19 cellular contexts compared by ENCODE assay signal in the genomic region with DNA sequence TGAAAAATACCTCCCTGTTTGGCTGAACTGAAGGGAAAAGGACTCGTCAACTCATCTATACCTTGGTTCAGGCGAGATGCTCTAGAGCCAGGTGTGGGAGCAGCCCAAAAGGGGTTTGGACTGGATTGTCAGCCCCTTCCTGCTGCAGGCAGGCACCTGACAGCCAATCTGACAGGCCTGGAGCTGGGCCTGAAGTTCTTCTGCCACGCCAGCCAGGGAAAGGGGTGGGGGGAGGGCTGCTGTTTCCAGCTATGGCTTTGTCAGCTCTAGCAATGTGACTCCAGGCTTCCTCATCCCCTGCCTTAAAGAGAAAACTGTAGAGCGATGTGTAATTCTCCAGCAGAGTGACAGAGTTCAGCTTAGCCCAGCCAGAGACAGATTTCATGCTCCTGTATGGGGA. TPM values are rescaled to one million over a fixed set of nuclear protein-coding genes. Genes with fewer than 3 reads are reported as not detected.
DNase-seq lines count a peak whose midpoint lies in the region; ATAC-seq, FAIRE-seq and TF ChIP-seq lines count a peak whose summit lies in the region.
"Had no signal": no experiment of that assay in that cellular context is flagged by ENCODE, and none has a peak within 500 bp of the region (broad histone marks: within the 10 kb centered on the region; RNA-seq: fewer than 3 reads in every experiment).

No MANE protein-coding gene starts in this region.

- no peak overlapping the region for H3K4me3 Mint-ChIP-seq in activated naive CD4-positive, alpha-beta T cell treated with anti-CD3 and anti-CD28 coated beads, Interleukin-2, amount 50 U/mL, for 24 hours
- no peak overlapping the region for H3K4me3 Mint-ChIP-seq in activated naive CD4-positive, alpha-beta T cell treated with anti-CD3 and anti-CD28 coated beads for 36 hours
- peak overlapping the region; percentile 63 for H3K4me3 Mint-ChIP-seq in astrocyte (ENCODE audit: unreplicated experiment)
- no peak overlapping the region for H3K4me3 Mint-ChIP-seq in stimulated activated effector memory CD8-positive, alpha-beta T cell treated with anti-CD3 and anti-CD28 coated beads, Interleukin-12 subunit alpha, Interleukin-12 subunit beta, amount 100 ng/mL, for 72 hours
- H3K4me3 Mint-ChIP-seq: activated T-helper 1 cell treated with anti-CD3 and anti-CD28 coated beads, Interleukin-12 subunit alpha, Interleukin-12 subunit beta, Interleukin-2, Interleukin-4 antibody, amounts not matched to agents 30 ng/mL and 10 ng/mL and 1 ng/mL, durations not matched to agents 14 hours and 24 hours and 36 hours; CD14-positive monocyte; stimulated activated memory B cell treated with anti-CD40 and anti-IgM and Interleukin-4, amounts not matched to agents 10 μg/mL and 1 μg/mL and 100 μg/mL, for 72 hours had no signal

- H3K36me3 Mint-ChIP-seq in activated naive CD4-positive, alpha-beta T cell treated with anti-CD3 and anti-CD28 coated beads, Interleukin-2, amount 50 U/mL, for 24 hours = peaks cover 9% of the 10 kb centered on the region
- peaks cover 3% of the 10 kb centered on the region for H3K36me3 Mint-ChIP-seq in activated naive CD4-positive, alpha-beta T cell treated with anti-CD3 and anti-CD28 coated beads for 36 hours (ENCODE audit: low read depth)
- H3K36me3 Mint-ChIP-seq in astrocyte (ENCODE audit: low read depth, unreplicated experiment) = peaks cover 18% of the 10 kb centered on the region
- H3K36me3 Mint-ChIP-seq in stimulated activated effector memory CD8-positive, alpha-beta T cell treated with anti-CD3 and anti-CD28 coated beads, Interleukin-12 subunit alpha, Interleukin-12 subunit beta, amount 100 ng/mL, for 72 hours = peaks cover 84% of the 10 kb centered on the region

- H3K9ac ChIP-seq in astrocyte (ENCODE audit: low read length) = no peak overlapping the region

- CTCF ChIA-PET in activated naive CD4-positive, alpha-beta T cell treated with anti-CD3 and anti-CD28 coated beads for 36 hours (lab: Charles Lee) = no interaction called here

- DNase-seq in activated naive CD4-positive, alpha-beta T cell treated with anti-CD3 and anti-CD28 coated beads for 36 hours = no peak
- DNase-seq in astrocyte (ENCODE audit: low read depth) (no peak), right cardiac atrium (peak in 1 of 3 donors; percentile 55), stomach (no peak), dedifferentiated amniotic fluid mesenchymal stem cell (ENCODE audit: extremely low spot score) (no peak)
- DNase-seq in stimulated activated effector memory CD8-positive, alpha-beta T cell treated with anti-CD3 and anti-CD28 coated beads, Interleukin-12 subunit alpha, Interleukin-12 subunit beta, amount 100 ng/mL, for 72 hours (ENCODE audit: low spot score in 2 of 2) = no peak
- DNase-seq: foreskin fibroblast, mammary epithelial cell, MM.1S, NCI-H1436 treated with DMSO at 0.1 percent for 48 hours, NCI-H2171 treated with DMSO at 0.1 percent for 48 hours, tibial artery had no signal

- FAIRE-seq in astrocyte (lab: Jason Lieb, UNC) = no peak
- FAIRE-seq: keratinocyte had no signal

- H3K4me2 ChIP-seq in astrocyte (ENCODE audit: low read length) = no peak overlapping the region

- H3K27me3 Mint-ChIP-seq in activated naive CD4-positive, alpha-beta T cell treated with anti-CD3 and anti-CD28 coated beads, Interleukin-2, amount 50 U/mL, for 24 hours = no peaks in the 10 kb centered on the region
- no peaks in the 10 kb centered on the region for H3K27me3 Mint-ChIP-seq in activated naive CD4-positive, alpha-beta T cell treated with anti-CD3 and anti-CD28 coated beads for 36 hours (ENCODE audit: low read depth)
- H3K27me3 Mint-ChIP-seq in astrocyte (ENCODE audit: low read depth, unreplicated experiment) = no peaks in the 10 kb centered on the region
- H3K27me3 Mint-ChIP-seq: stimulated activated memory B cell treated with anti-CD40 and anti-IgM and Interleukin-4, amounts not matched to agents 10 μg/mL and 1 μg/mL and 100 μg/mL, for 72 hours had no signal

- peak overlapping the region; percentile 46 for H3K27ac Mint-ChIP-seq in activated naive CD4-positive, alpha-beta T cell treated with anti-CD3 and anti-CD28 coated beads, Interleukin-2, amount 50 U/mL, for 24 hours
- H3K27ac Mint-ChIP-seq in activated naive CD4-positive, alpha-beta T cell treated with anti-CD3 and anti-CD28 coated beads for 36 hours = no peak overlapping the region
- H3K27ac Mint-ChIP-seq in astrocyte (ENCODE audit: unreplicated experiment) = no peak overlapping the region
- H3K27ac Mint-ChIP-seq in stimulated activated effector memory CD8-positive, alpha-beta T cell treated with anti-CD3 and anti-CD28 coated beads, Interleukin-12 subunit alpha, Interleukin-12 subunit beta, amount 100 ng/mL, for 72 hours = peak overlapping the region; percentile 88
- H3K27ac Mint-ChIP-seq: activated T-helper 1 cell treated with anti-CD3 and anti-CD28 coated beads, Interleukin-12 subunit alpha, Interleukin-12 subunit beta, Interleukin-2, Interleukin-4 antibody, amounts not matched to agents 30 ng/mL and 10 ng/mL and 1 ng/mL, durations not matched to agents 14 hours and 24 hours and 36 hours had no signal

- H3K79me2 ChIP-seq in astrocyte (ENCODE audit: insufficient read depth, low read length) = peaks cover 72% of the 10 kb centered on the region

- TF ChIP-seq CTCF in astrocyte (IDR thresholded peaks at IDR 0.05; ENCODE audit: insufficient read depth, low read depth, low read length) (no peak), stomach (IDR thresholded peaks at IDR 0.05) (no peak)

- no peaks in the 10 kb centered on the region for H3K27me3 ChIP-seq in astrocyte (ENCODE audit: insufficient read depth, low read length)
- H3K27me3 ChIP-seq in right cardiac atrium (ENCODE audit: control insufficient read depth, insufficient read depth) = no peaks in the 10 kb centered on the region
- H3K27me3 ChIP-seq in stomach = no peaks in the 10 kb centered on the region
- H3K27me3 ChIP-seq: tibial artery had no signal

- H3K9me3 ChIP-seq in astrocyte (ENCODE audit: insufficient read depth, low read depth, low read length) (no peaks in the 10 kb centered on the region), right cardiac atrium (ENCODE audit: control insufficient read depth, low read length) (no peaks in the 10 kb centered on the region), stomach (no peaks in the 10 kb centered on the region)
- H3K9me3 ChIP-seq: tibial artery had no signal

- H3K4me1 Mint-ChIP-seq in activated naive CD4-positive, alpha-beta T cell treated with anti-CD3 and anti-CD28 coated beads, Interleukin-2, amount 50 U/mL, for 24 hours = peaks cover 52% of the 10 kb centered on the region
- H3K4me1 Mint-ChIP-seq in activated naive CD4-positive, alpha-beta T cell treated with anti-CD3 and anti-CD28 coated beads for 36 hours (ENCODE audit: low read depth) = peaks cover 5% of the 10 kb centered on the region
- peaks cover 79% of the 10 kb centered on the region for H3K4me1 Mint-ChIP-seq in astrocyte (ENCODE audit: low read depth, unreplicated experiment)
- peaks cover 62% of the 10 kb centered on the region for H3K4me1 Mint-ChIP-seq in stimulated activated effector memory CD8-positive, alpha-beta T cell treated with anti-CD3 and anti-CD28 coated beads, Interleukin-12 subunit alpha, Interleukin-12 subunit beta, amount 100 ng/mL, for 72 hours

- no peak for TF ChIP-seq POLR2A in stomach (IDR thresholded peaks at IDR 0.05)

- H3K27ac ChIP-seq in astrocyte (ENCODE audit: low read depth, low read length) (no peak overlapping the region), right cardiac atrium (ENCODE audit: low read length) (peak overlapping the region; percentile 49), stomach (peak overlapping the region in 1 of 5 donors; percentile 13)
- H3K27ac ChIP-seq: tibial artery had no signal

- intact Hi-C loops in activated naive CD4-positive, alpha-beta T cell treated with anti-CD3 and anti-CD28 coated beads for 36 hours (cut with micrococcal nuclease) = no loop called here
- intact Hi-C loops in right cardiac atrium (cut with DNase I) = loop anchor here in 1 of 4 donors (5.0 kb wide), 1 partner anchor 305 kb away; no protein-coding TSS in a partner anchor
- intact Hi-C loops in stomach (cut with DNase I; ENCODE audit: low total_unique reads) = no loop called here

- H3K9me3 Mint-ChIP-seq in activated naive CD4-positive, alpha-beta T cell treated with anti-CD3 and anti-CD28 coated beads, Interleukin-2, amount 50 U/mL, for 24 hours = no peaks in the 10 kb centered on the region
- no peaks in the 10 kb centered on the region for H3K9me3 Mint-ChIP-seq in activated naive CD4-positive, alpha-beta T cell treated with anti-CD3 and anti-CD28 coated beads for 36 hours
- H3K9me3 Mint-ChIP-seq in astrocyte (ENCODE audit: unreplicated experiment) = no peaks in the 10 kb centered on the region
- no peaks in the 10 kb centered on the region for H3K9me3 Mint-ChIP-seq in stimulated activated effector memory CD8-positive, alpha-beta T cell treated with anti-CD3 and anti-CD28 coated beads, Interleukin-12 subunit alpha, Interleukin-12 subunit beta, amount 100 ng/mL, for 72 hours
- H3K9me3 Mint-ChIP-seq: activated T-helper 1 cell treated with anti-CD3 and anti-CD28 coated beads, Interleukin-12 subunit alpha, Interleukin-12 subunit beta, Interleukin-2, Interleukin-4 antibody, amounts not matched to agents 30 ng/mL and 10 ng/mL and 1 ng/mL, durations not matched to agents 14 hours and 24 hours and 36 hours; CD14-positive monocyte; stimulated activated memory B cell treated with anti-CD40 and anti-IgM and Interleukin-4, amounts not matched to agents 10 μg/mL and 1 μg/mL and 100 μg/mL, for 72 hours had no signal

- TF ChIP-seq EP300 in stomach (IDR thresholded peaks at IDR 0.05) = no peak

- H3K4me1 ChIP-seq in astrocyte (ENCODE audit: insufficient read depth, low read length) (peaks cover 31% of the 10 kb centered on the region), right cardiac atrium (ENCODE audit: control insufficient read depth, insufficient read depth, low read length) (peaks cover 26% of the 10 kb centered on the region), stomach (peaks cover 39 to 96% (median 74%) of the 10 kb centered on the region in 4 donors)

- no peak overlapping the region for H3K4me3 ChIP-seq in astrocyte (ENCODE audit: insufficient read depth, low read depth, low read length)
- H3K4me3 ChIP-seq in right cardiac atrium (ENCODE audit: low read length) = no peak overlapping the region
- no peak overlapping the region for H3K4me3 ChIP-seq in stomach
- H3K4me3 ChIP-seq: tibial artery had no signal

- ATAC-seq in right cardiac atrium (peak; percentile 15 to 21), GM18511 (IDR thresholded peaks at IDR 0.05; ENCODE audit: unreplicated experiment) (no peak)
- ATAC-seq in stimulated activated effector memory CD8-positive, alpha-beta T cell treated with anti-CD3 and anti-CD28 coated beads, Interleukin-12 subunit alpha, Interleukin-12 subunit beta, amount 100 ng/mL, for 72 hours = no peak
- ATAC-seq: stimulated activated memory B cell treated with anti-CD40 and anti-IgM and Interleukin-4, amounts not matched to agents 10 μg/mL and 1 μg/mL and 100 μg/mL, for 72 hours had no signal

- 74% methylated on average over 4 of the region's 4 CpGs for WGBS in right cardiac atrium
- 68 to 90% (median 82%) methylated on average over 4 of the region's 4 CpGs for WGBS in stomach, 5 donors

- H2AFZ ChIP-seq in astrocyte (ENCODE audit: low read depth, low read length) = no peak overlapping the region

- H3K36me3 ChIP-seq in astrocyte (ENCODE audit: insufficient read depth, low read length) (peaks cover 8% of the 10 kb centered on the region), stomach (peaks cover 4 to 68% (median 36%) of the 10 kb centered on the region in 4 donors)

- H4K20me1 ChIP-seq in astrocyte (ENCODE audit: insufficient read depth, low read length) = peaks cover 96% of the 10 kb centered on the region

RNA-seq across cellular contexts. Expression of a gene that starts 30.4 kb away (rescaled TPM):
- total RNA-seq in activated naive CD4-positive, alpha-beta T cell treated with anti-CD3 and anti-CD28 coated beads for 36 hours = not detected
- total RNA-seq in astrocyte (0.91 and 1.2 TPM in 2 replicates), right cardiac atrium (under 1 TPM in 3 of 4 donors, not detected in 1; 0.14 to 0.25 (median 0.24) TPM), stomach (1 to 10 TPM in 2 of 5 donors, under 1 TPM in 3; 0.58 to 5.4 (median 0.89) TPM)
- polyA plus RNA-seq in right cardiac atrium (0.05 TPM), stomach (1 to 10 TPM; 4.5 to 10.0 (median 9.5) TPM)
- total RNA-seq: activated T-helper 1 cell treated with anti-CD3 and anti-CD28 coated beads, Interleukin-12 subunit alpha, Interleukin-12 subunit beta, Interleukin-2, Interleukin-4 antibody, amounts not matched to agents 30 ng/mL and 10 ng/mL and 1 ng/mL, durations not matched to agents 14 hours and 24 hours and 36 hours; epithelial cell of proximal tubule had no signal
- polyA plus RNA-seq: CD14-positive monocyte had no signal

RNA-seq across cellular contexts. Expression of a gene that starts 60.0 kb away (rescaled TPM):
- total RNA-seq in activated naive CD4-positive, alpha-beta T cell treated with anti-CD3 and anti-CD28 coated beads for 36 hours = 100 to 1,000 TPM; 318 to 322 TPM
- total RNA-seq in astrocyte (346 and 366 TPM in 2 replicates), right cardiac atrium (100 to 1,000 TPM; 121 to 178 (median 133) TPM), stomach (100 to 1,000 TPM in 2 of 5 donors, 10 to 100 TPM in 3; 72.4 to 425 (median 80.8) TPM)
- polyA plus RNA-seq in right cardiac atrium (92.1 TPM), stomach (100 to 1,000 TPM in 2 of 3 donors, 10 to 100 TPM in 1; 91.8 to 242 (median 179) TPM)

Comparison
In these comparisons a context has a peak if more than half of its experiments do, and no peak if none do; other contexts are left out.
1. H3K27ac Mint-ChIP-seq: peak in activated naive CD4-positive, alpha-beta T cell treated with anti-CD3 and anti-CD28 coated beads, Interleukin-2, amount 50 U/mL, for 24 hours (single experiment) and stimulated activated effector memory CD8-positive, alpha-beta T cell treated with anti-CD3 and anti-CD28 coated beads, Interleukin-12 subunit alpha, Interleukin-12 subunit beta, amount 100 ng/mL, for 72 hours (single experiment); none in activated naive CD4-positive, alpha-beta T cell treated with anti-CD3 and anti-CD28 coated beads for 36 hours (single experiment) and astrocyte (single experiment).
2. ATAC-seq: peak in right cardiac atrium (2 of 2); none in stimulated activated effector memory CD8-positive, alpha-beta T cell treated with anti-CD3 and anti-CD28 coated beads, Interleukin-12 subunit alpha, Interleukin-12 subunit beta, amount 100 ng/mL, for 72 hours (single experiment) and GM18511 (single experiment).